Comparison of ENCODE assay signal across 31 cellular contexts in the genomic region with DNA sequence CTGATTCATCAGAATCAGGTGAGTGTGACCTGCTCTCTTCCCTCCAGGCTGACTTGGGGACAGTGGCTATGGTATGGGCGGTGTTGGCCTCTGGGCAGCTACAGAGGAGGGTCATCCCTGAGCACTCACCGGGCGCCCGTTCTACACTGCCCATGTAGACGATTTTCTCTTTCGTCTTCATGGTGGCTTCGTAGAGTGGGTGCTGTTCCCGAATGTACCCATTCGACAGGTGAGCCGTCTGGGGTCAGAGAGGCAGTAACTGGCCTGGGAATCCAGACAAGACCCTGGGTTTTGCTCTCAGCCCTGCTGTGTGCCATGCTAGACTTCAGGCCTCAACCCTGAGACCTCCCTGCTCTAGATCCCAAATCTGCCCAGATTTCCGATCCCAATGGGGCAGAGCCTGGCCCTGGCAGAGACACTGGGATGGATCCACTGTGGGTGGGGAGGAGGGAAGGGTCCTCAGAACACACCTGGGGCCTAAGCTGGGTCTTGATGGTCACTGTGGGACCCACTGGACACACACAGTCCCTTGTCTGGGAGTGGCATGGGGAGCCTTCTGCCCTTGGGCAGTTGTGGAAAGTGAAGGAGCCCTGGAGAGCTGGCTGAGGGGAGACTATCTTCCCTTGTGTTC. TPM values are rescaled to one million over a fixed set of nuclear protein-coding genes. Genes with fewer than 3 reads are reported as not detected.
"Had no signal": no experiment of that assay in that cellular context is flagged by ENCODE, and none has a peak within 500 bp of the region (broad histone marks: within the 10 kb centered on the region; RNA-seq: fewer than 3 reads in every experiment).

No MANE protein-coding gene starts in this region.

- H3K36me3 ChIP-seq: colonic mucosa, gastrocnemius medialis, left ventricle myocardium inferior, stomach, tibial artery had no signal

- FAIRE-seq: bronchial epithelial cell, islet of Langerhans, TTC549, urothelium cell line had no signal

- H3K27ac Mint-ChIP-seq: activated CD4-positive, alpha-beta memory T cell treated with anti-CD3 and anti-CD28 coated beads, Interleukin-2, amount 10 ng/mL, durations not matched to agents 7 days and 5 days; activated CD4-positive, alpha-beta T cell treated with anti-CD3 and anti-CD28 coated beads, Interleukin-2, amount 10 ng/mL, durations not matched to agents 24 days and 14 days; activated naive CD8-positive, alpha-beta T cell; mesothelial cell of epicardium; naive thymus-derived CD4-positive, alpha-beta T cell; stimulated activated naive B cell treated with anti-CD40 and anti-IgM and Interleukin-4, amounts not matched to agents 10 μg/mL and 1 μg/mL and 100 μg/mL, for 72 hours had no signal

- H3K4me3 Mint-ChIP-seq: activated CD4-positive, alpha-beta memory T cell treated with anti-CD3 and anti-CD28 coated beads, Interleukin-2, amount 10 ng/mL, durations not matched to agents 7 days and 5 days; activated CD4-positive, alpha-beta T cell treated with anti-CD3 and anti-CD28 coated beads, Interleukin-2, amount 10 ng/mL, durations not matched to agents 24 days and 14 days; activated naive CD8-positive, alpha-beta T cell; mesothelial cell of epicardium; naive thymus-derived CD4-positive, alpha-beta T cell; stimulated activated naive B cell treated with anti-CD40 and anti-IgM and Interleukin-4, amounts not matched to agents 10 μg/mL and 1 μg/mL and 100 μg/mL, for 72 hours had no signal

- H3K36me3 Mint-ChIP-seq: activated naive CD8-positive, alpha-beta T cell; mesothelial cell of epicardium; naive thymus-derived CD4-positive, alpha-beta T cell; stimulated activated naive B cell treated with anti-CD40 and anti-IgM and Interleukin-4, amounts not matched to agents 10 μg/mL and 1 μg/mL and 100 μg/mL, for 72 hours had no signal

- H3K9me3 Mint-ChIP-seq: activated CD4-positive, alpha-beta memory T cell treated with anti-CD3 and anti-CD28 coated beads, Interleukin-2, amount 10 ng/mL, durations not matched to agents 7 days and 5 days; activated CD4-positive, alpha-beta T cell treated with anti-CD3 and anti-CD28 coated beads, Interleukin-2, amount 10 ng/mL, durations not matched to agents 24 days and 14 days; mesothelial cell of epicardium; stimulated activated naive B cell treated with anti-CD40 and anti-IgM and Interleukin-4, amounts not matched to agents 10 μg/mL and 1 μg/mL and 100 μg/mL, for 72 hours had no signal

- ATAC-seq: activated CD4-positive, CD25-positive, alpha-beta regulatory T cell treated with anti-CD3 and anti-CD28 coated beads, Interleukin-2, amount 50 U/mL, for 24 hours; gastrocnemius medialis; naive thymus-derived CD4-positive, alpha-beta T cell; stimulated activated naive B cell treated with anti-CD40 and anti-IgM and Interleukin-4, amounts not matched to agents 10 μg/mL and 1 μg/mL and 100 μg/mL, for 72 hours had no signal

- H3K27me3 ChIP-seq: colonic mucosa, gastrocnemius medialis had no signal

- H3K4me1 Mint-ChIP-seq: activated CD4-positive, alpha-beta memory T cell treated with anti-CD3 and anti-CD28 coated beads, Interleukin-2, amount 10 ng/mL, durations not matched to agents 7 days and 5 days; activated CD4-positive, alpha-beta T cell treated with anti-CD3 and anti-CD28 coated beads, Interleukin-2, amount 10 ng/mL, durations not matched to agents 24 days and 14 days; mesothelial cell of epicardium had no signal

- H3K4me2 ChIP-seq: smooth muscle cell had no signal

- H3K9me3 ChIP-seq: colonic mucosa, gastrocnemius medialis, left ventricle myocardium inferior, stomach, tibial artery had no signal

- H3K27ac ChIP-seq: colonic mucosa, gastrocnemius medialis, left ventricle myocardium inferior, stomach, tibial artery, VCaP had no signal

- H3K4me1 ChIP-seq: colonic mucosa, gastrocnemius medialis, left ventricle myocardium inferior, stomach, tibial artery had no signal

- DNase-seq: activated CD4-positive, alpha-beta T cell treated with anti-CD3 and anti-CD28 coated beads, Interleukin-2, amount 10 ng/mL, durations not matched to agents 24 days and 14 days; activated effector memory CD4-positive, alpha-beta T cell treated with Interleukin-2 at 50 U/mL for 16 hours; activated naive CD4-positive, alpha-beta T cell treated with Interleukin-2 at 50 U/mL for 16 hours; anterior cingulate cortex; effector CD8-positive, alpha-beta T cell; gastrocnemius medialis; glutamatergic neuron; left ventricle myocardium inferior; mammary epithelial cell; nucleus accumbens; stimulated activated CD4-positive, alpha-beta T cell treated with anti-CD3 and anti-CD28 coated beads, Interleukin-1b, Interleukin-23, amount 100 ng/mL, for 48 hours; stimulated activated CD4-positive, alpha-beta T cell treated with anti-CD3 and anti-CD28 coated beads, Interleukin-4, amount 100 ng/mL, for 4 hours; stomach; T-helper 1 cell had no signal

- H3K4me3 ChIP-seq: colonic mucosa, gastrocnemius medialis, left ventricle myocardium inferior, smooth muscle cell, stomach, tibial artery had no signal

RNA-seq across cellular contexts. Expression of a gene that starts 13.2 kb away (rescaled TPM):
- total RNA-seq: bronchial epithelial cell, dermis microvascular lymphatic vessel endothelial cell, epithelial cell of proximal tubule, smooth muscle cell had no signal
- polyA plus RNA-seq: mammary epithelial cell, neural cell had no signal
